In genomic region chr15:88930579-88930978, GRCh38 we compare ENCODE assay signal across 27 cellular contexts. TPM values are rescaled to one million over a fixed set of nuclear protein-coding genes. Genes with fewer than 3 reads are reported as not detected.
"Had no signal": no experiment of that assay in that cellular context is flagged by ENCODE, and none has a peak within 500 bp of the region (broad histone marks: within the 10 kb centered on the region; RNA-seq: fewer than 3 reads in every experiment).

No MANE protein-coding gene starts in this region.

- H3K9me3 ChIP-seq: ovary, uterus had no signal

- H3K4me2 ChIP-seq: smooth muscle cell had no signal

- FAIRE-seq: islet of Langerhans, kidney had no signal

- H3K4me3 ChIP-seq: left lung, lung, mucosa of descending colon, ovary, smooth muscle cell, tibial nerve, uterus had no signal

- H3K27me3 ChIP-seq: left lung, ovary, tibial nerve, uterus had no signal

- H3K36me3 ChIP-seq: left lung, ovary, tibial nerve, uterus had no signal

- ATAC-seq: left colon; left lung; mucosa of descending colon; naive thymus-derived CD4-positive, alpha-beta T cell; natural killer cell treated with Interleukin-12 subunit alpha and Interleukin-12 subunit beta and Interleukin-15 and Interleukin-18, amount 100 ng/mL, for 72 hours; right cardiac atrium; sciatic nerve; stimulated activated memory B cell treated with anti-CD40 and anti-IgM and Interleukin-4, amounts not matched to agents 10 μg/mL and 1 μg/mL and 100 μg/mL, for 72 hours; stimulated activated naive CD8-positive, alpha-beta T cell treated with anti-CD3 and anti-CD28 coated beads, Interleukin-15, amount 100 ng/mL, for 72 hours had no signal

- H3K4me1 ChIP-seq: left lung, uterus had no signal

- DNase-seq: hypothalamus; immature natural killer cell; kidney; left colon; left lung; midbrain; mucosa of descending colon; naive thymus-derived CD4-positive, alpha-beta T cell; ovary; retina; right cardiac atrium; stimulated activated CD4-positive, alpha-beta T cell treated with anti-CD3 and anti-CD28 coated beads, Interleukin-1b, Interleukin-23, amount 100 ng/mL, for 48 hours; stimulated activated CD4-positive, alpha-beta T cell treated with anti-CD3 and anti-CD28 coated beads, Interleukin-2, amount 100 ng/mL, for 48 hours; stimulated activated CD4-positive, alpha-beta T cell treated with anti-CD3 and anti-CD28 coated beads, Interleukin-4, amount 100 ng/mL, for 4 hours; stimulated activated CD8-positive, alpha-beta memory T cell treated with anti-CD3 and anti-CD28 coated beads, Interleukin-4, amount 100 ng/mL, for 48 hours; stimulated activated naive CD4-positive, alpha-beta T cell treated with Interleukin-2 at 50 U/mL for 16 hours; stimulated activated naive CD8-positive, alpha-beta T cell treated with anti-CD3 and anti-CD28 coated beads, Interleukin-15, amount 100 ng/mL, for 72 hours; substantia nigra; uterus had no signal

- H3K27ac ChIP-seq: left lung, ovary, uterus had no signal

RNA-seq across cellular contexts. Expression of gene HAPLN3, which starts 35.2 kb away (rescaled TPM):
- polyA plus RNA-seq: neural cell had no signal
